In the genomic region with DNA sequence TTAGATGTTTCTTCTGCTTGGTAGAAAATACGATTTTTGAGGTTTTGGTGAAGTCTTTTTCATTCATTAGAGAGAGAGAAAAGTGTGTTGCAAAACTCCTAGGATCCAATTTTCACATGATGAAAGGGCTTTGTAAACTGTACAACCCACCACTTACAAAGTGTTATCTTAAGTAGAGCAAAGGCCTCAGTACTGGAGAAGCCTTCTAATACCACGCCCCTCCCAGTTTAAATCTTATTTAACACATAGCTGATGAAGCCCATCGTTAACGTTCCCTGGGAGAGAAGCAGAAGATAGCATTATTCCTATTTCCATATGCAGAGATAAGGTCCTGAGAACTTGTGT, we compare ENCODE assay signal across 8 cellular contexts. TPM values are rescaled to one million over a fixed set of nuclear protein-coding genes. Genes with fewer than 3 reads are reported as not detected.
DNase-seq lines count a peak whose midpoint lies in the region; ATAC-seq, FAIRE-seq and TF ChIP-seq lines count a peak whose summit lies in the region.

No MANE protein-coding gene starts in this region.

- no peaks in the 10 kb centered on the region for H3K27me3 ChIP-seq in IMR-90 (ENCODE audit: control insufficient read depth, insufficient read depth, low read length)
- H3K27me3 ChIP-seq in bronchial epithelial cell (ENCODE audit: control insufficient read depth, insufficient read depth, low read length), result no peaks in the 10 kb centered on the region
- no peaks in the 10 kb centered on the region for H3K27me3 ChIP-seq in uterus

- H3K9me3 Mint-ChIP-seq in memory B cell (no peaks in the 10 kb centered on the region), endothelial cell (ENCODE audit: unreplicated experiment) (no peaks in the 10 kb centered on the region)

- H3K14ac ChIP-seq in IMR-90 (replicated peaks; ENCODE audit: low read depth, low read length), result peak overlapping the region; percentile 92

- H3K36me3 ChIP-seq in IMR-90 (ENCODE audit: control insufficient read depth, insufficient read depth, low read length) (no peaks in the 10 kb centered on the region), bronchial epithelial cell (ENCODE audit: control insufficient read depth, insufficient read depth, low read length) (no peaks in the 10 kb centered on the region), uterus (no peaks in the 10 kb centered on the region)

- intact Hi-C loops in IMR-90 (cut with micrococcal nuclease) (loop anchor here (5.0 to 10.0 kb wide), 5 partner anchors 51 to 436 kb away; no protein-coding TSS in a partner anchor), uterus (cut with DNase I; ENCODE audit: low total_unique reads) (loop anchor here (5.0 kb wide), 1 partner anchor 411 kb away; the partner anchor contains the start of gene EMP1)

- CTCF ChIA-PET in IMR-90 (lab: Yijun Ruan, JAX), result no interaction called here

- H3K9ac ChIP-seq in IMR-90 (ENCODE audit: low read depth, low read length), result peak overlapping the region; percentile 74

- peak overlapping the region; percentile 83 for H2BK120ac ChIP-seq in IMR-90 (ENCODE audit: low read depth, low read length)

- TF ChIP-seq CTCF in IMR-90 (conservative IDR thresholded peaks at IDR 0.05; ENCODE audit: low read depth, low read length), result no peak
- no peak for TF ChIP-seq CTCF in bronchial epithelial cell (IDR thresholded peaks at IDR 0.05; ENCODE audit: insufficient read depth, low read length, severe bottlenecking)
- no peak for TF ChIP-seq CTCF in uterus (IDR thresholded peaks at IDR 0.05)
- TF ChIP-seq CTCF in endothelial cell (IDR thresholded peaks at IDR 0.05; ENCODE audit: unreplicated experiment), result no peak

- H3K4me3 ChIP-seq in IMR-90 (ENCODE audit: insufficient read depth, low read depth, low read length) (peak overlapping the region; percentile 53), bronchial epithelial cell (ENCODE audit: low read depth, low read length) (peak overlapping the region; percentile 53), uterus (peak overlapping the region; percentile 66 to 82)

- no peak overlapping the region for H3K27ac Mint-ChIP-seq in memory B cell
- H3K27ac Mint-ChIP-seq in endothelial cell (ENCODE audit: unreplicated experiment), result no peak overlapping the region

- in situ Hi-C loops in IMR-90 (cut with MboI; ENCODE audit: low sequenced_read_pairs), result no loop called here

- H3K4me1 Mint-ChIP-seq in memory B cell (peaks cover 8% of the 10 kb centered on the region), endothelial cell (ENCODE audit: unreplicated experiment) (peaks cover 20% of the 10 kb centered on the region)

- H3K36me3 Mint-ChIP-seq in memory B cell (no peaks in the 10 kb centered on the region), endothelial cell (ENCODE audit: low read depth, unreplicated experiment) (no peaks in the 10 kb centered on the region)

- ATAC-seq in GM21360 (IDR thresholded peaks at IDR 0.05; ENCODE audit: unreplicated experiment) (peak; percentile 5), IMR-90 (ENCODE audit: low read depth) (peak; percentile 15), memory B cell (ENCODE audit: low read depth) (peak; percentile 2)

- peak overlapping the region; percentile 79 for H3K4me2 ChIP-seq in IMR-90 (ENCODE audit: low read depth, low read length)

- H2AK5ac ChIP-seq in IMR-90 (ENCODE audit: low read depth, low read length), result peak overlapping the region; percentile 28

- peak overlapping the region; percentile 99 for H2AFZ ChIP-seq in IMR-90 (replicated peaks; ENCODE audit: low read length, poor library complexity)

- peak overlapping the region; percentile 47 for H3K18ac ChIP-seq in IMR-90 (ENCODE audit: low read depth, low read length)

- peak overlapping the region; percentile 89 to 99 for H4K8ac ChIP-seq in IMR-90 (ENCODE audit: low read depth in 2 of 2, low read length in 2 of 2)

- DNase-seq in IMR-90 (no peak), bronchial epithelial cell (ENCODE audit: low read depth) (no peak), memory B cell (ENCODE audit: low spot score in 2 of 2) (no peak), uterus (no peak), germinal center (ENCODE audit: low spot score) (no peak), endothelial cell (ENCODE audit: low spot score) (no peak), NCI-H1048 (lab: John Stamatoyannopoulos, UW) (no peak)

- peak overlapping the region; percentile 78 for H3K27ac ChIP-seq in IMR-90 (ENCODE audit: insufficient read depth, low read length)
- H3K27ac ChIP-seq in uterus, result peak overlapping the region; percentile 96

- H2AK9ac ChIP-seq in IMR-90 (replicated peaks; ENCODE audit: low read depth, low read length, poor library complexity), result peak overlapping the region; percentile 98

- POLR2A ChIA-PET in IMR-90 (lab: Charles Lee; ENCODE audit: unreplicated experiment), result interaction anchor here (0.6 to 1.0 kb wide), 2 partner anchors 33 to 198 kb away, joined by 3 read pairs; no protein-coding TSS in a partner anchor

- peak overlapping the region; percentile 85 for H3K4me3 Mint-ChIP-seq in memory B cell
- H3K4me3 Mint-ChIP-seq in endothelial cell (ENCODE audit: unreplicated experiment), result no peak overlapping the region

- whole genome bisulfite sequencing in IMR-90 (ENCODE audit: extremely low coverage in 2 of 2, insufficient read length in 1 of 2), 2 experiments, result 30% methylated on average over 2 of the region's 4 CpGs; no CpG with 5 or more reads in 1 of the 2 experiments

- peak overlapping the region; percentile 79 for H3K4ac ChIP-seq in IMR-90 (ENCODE audit: low read depth, low read length)

- H3K79me1 ChIP-seq in IMR-90 (ENCODE audit: low read depth in 1 of 2, low read length in 2 of 2), result peaks cover 13 to 37% of the 10 kb centered on the region in 2 experiments

- H3K9me3 ChIP-seq in IMR-90 (ENCODE audit: control insufficient read depth, insufficient read depth, low read length) (no peaks in the 10 kb centered on the region), uterus (no peaks in the 10 kb centered on the region)

- H2BK20ac ChIP-seq in IMR-90 (ENCODE audit: low read depth, low read length), result peak overlapping the region; percentile 18; the same call in 1 of the 2 replicates

- H4K5ac ChIP-seq in IMR-90 (ENCODE audit: low read depth, low read length), result peak overlapping the region; percentile 66

- TF ChIP-seq POLR2A in IMR-90 (IDR thresholded peaks at IDR 0.05; ENCODE audit: low read depth, low read length) (no peak), uterus (IDR thresholded peaks at IDR 0.05) (no peak)

- peak overlapping the region; percentile 61 for H4K91ac ChIP-seq in IMR-90 (ENCODE audit: insufficient read depth, low read depth, low read length)

- peak overlapping the region; percentile 67; the same call in 2 of the 3 replicates for H2BK15ac ChIP-seq in IMR-90 (ENCODE audit: low read depth, low read length)

- dilution Hi-C loops in IMR-90 (cut with HindIII; ENCODE audit: low sequenced_read_pairs, unreplicated experiment), result no loop called here

- no TSS peak for BruUV-seq in IMR-90 (replicated peaks; lab: Mats Ljungman, UMichigan)

- H3K23ac ChIP-seq in IMR-90 (ENCODE audit: low read depth, low read length), result peak overlapping the region; percentile 80

- no peaks in the 10 kb centered on the region for H3K27me3 Mint-ChIP-seq in memory B cell
- peaks cover 3% of the 10 kb centered on the region for H3K27me3 Mint-ChIP-seq in endothelial cell (ENCODE audit: unreplicated experiment)

- peaks cover 11% of the 10 kb centered on the region; the same call in 1 of the 2 replicates for H3K9me1 ChIP-seq in IMR-90 (ENCODE audit: insufficient read depth, low read length)

- no peaks in the 10 kb centered on the region for H4K20me1 ChIP-seq in IMR-90 (ENCODE audit: insufficient read depth, low read length)

- peaks cover 11% of the 10 kb centered on the region for H3K4me1 ChIP-seq in IMR-90 (ENCODE audit: control insufficient read depth, insufficient read depth, low read length)
- H3K4me1 ChIP-seq in uterus, result peaks cover 0 to 7% of the 10 kb centered on the region in 2 donors

- TF ChIP-seq RAD21 in IMR-90 (IDR thresholded peaks at IDR 0.05; ENCODE audit: low read length), result no peak

- no peak for FAIRE-seq in bronchial epithelial cell (lab: Jason Lieb, UNC)

- H3K56ac ChIP-seq in IMR-90 (ENCODE audit: extremely low read depth, insufficient read depth, low read length), result peak overlapping the region; percentile 27; the same call in 1 of the 2 replicates

- H2BK5ac ChIP-seq in IMR-90 (ENCODE audit: low read depth, low read length, poor library complexity, severe bottlenecking), result peak overlapping the region; percentile 77

TF ChIP-seq in IMR-90, 13 proteins besides CTCF, POLR2A, EP300 and RAD21 (continues in another document):
- no peak for TF ChIP-seq ELK1 (IDR thresholded peaks at IDR 0.05; ENCODE audit: borderline replicate concordance, low read depth, low read length)
- TF ChIP-seq FOS (IDR thresholded peaks at IDR 0.05; ENCODE audit: low read depth, low read length), result no peak
- no peak for TF ChIP-seq USF2 (IDR thresholded peaks at IDR 0.05; ENCODE audit: low read depth, low read length)
- no peak for TF ChIP-seq RCOR1 (IDR thresholded peaks at IDR 0.05; ENCODE audit: insufficient replicate concordance, low read length)

RNA-seq across cellular contexts. Expression of gene APOLD1, which starts 0.9 kb away (rescaled TPM):
- total RNA-seq in IMR-90 (2012; rRNA removed) (4.2 and 4.5 TPM in 2 replicates), bronchial epithelial cell (1.4 and 2.6 TPM in 2 replicates), uterus (10 to 100 TPM; 25.0 to 88.8 (median 57.9) TPM), endothelial cell (ENCODE audit: unreplicated experiment) (5.2 TPM)
- polyA plus RNA-seq in IMR-90 (2012; rRNA removed), result 2.3 and 2.4 TPM in 2 replicates
- 1.0 and 1.5 TPM in 2 replicates for polyA plus RNA-seq in IMR-90 (2012; cell fraction: cytosol; rRNA removed)
- 4.5 and 10.6 TPM in 2 replicates for polyA plus RNA-seq in IMR-90 (2012; cell fraction: nucleus; rRNA removed; ENCODE audit: low replicate concordance)

RNA-seq across cellular contexts. Expression of gene DDX47, which starts 26.8 kb away (rescaled TPM):
- total RNA-seq in IMR-90 (2012; rRNA removed), result 77.8 and 104 TPM in 2 replicates
- polyA plus RNA-seq in IMR-90 (2012; rRNA removed), result 71.5 and 89.5 TPM in 2 replicates
- polyA plus RNA-seq in IMR-90 (2012; cell fraction: cytosol; rRNA removed), result 14.9 and 35.0 TPM in 2 replicates
- 29.6 and 177 TPM in 2 replicates for polyA plus RNA-seq in IMR-90 (2012; cell fraction: nucleus; rRNA removed; ENCODE audit: low replicate concordance)
- 42.2 and 56.9 TPM in 2 replicates for total RNA-seq in bronchial epithelial cell
- total RNA-seq in uterus, result 100 to 1,000 TPM in 1 of 4 donors, 10 to 100 TPM in 3; 42.1 to 105 (median 57.2) TPM
- total RNA-seq in endothelial cell (ENCODE audit: unreplicated experiment), result 45.1 TPM
